ENCODE assay signal across 8 cellular contexts in genomic region chr3:47380601-47381316, GRCh38. TPM values are rescaled to one million over a fixed set of nuclear protein-coding genes. Genes with fewer than 3 reads are reported as not detected.
A peak's percentile ranks its signal among the peaks of the same experiment; 100 is the strongest.
DNase-seq lines count a peak whose midpoint lies in the region; ATAC-seq, FAIRE-seq and TF ChIP-seq lines count a peak whose summit lies in the region.

Gene PTPN23 (plus strand): TSS chr3:47381021. CDS start chr3:47381097, 76 bp downstream.

- H3K9me3 ChIP-seq in pancreas: no peaks in the 10 kb centered on the region
- H3K9me3 ChIP-seq in tibial artery: no peaks in the 10 kb centered on the region

- intact Hi-C loops in Right ventricle myocardium inferior (cut with DNase I) (no loop called here), pancreas (cut with DNase I) (no loop called here), tibial artery (cut with DNase I; ENCODE audit: low total_unique reads) (no loop called here)

- peak; percentile 99 for DNase-seq in GM12865 (ENCODE audit: low read depth)
- peak; percentile 84 for DNase-seq in NCI-H1417 treated with DMSO at 0.1 percent for 48 hours (lab: John Stamatoyannopoulos, UW)
- peak; percentile 98 for DNase-seq in SW480 (ENCODE audit: low spot score)
- DNase-seq in activated naive CD8-positive, alpha-beta T cell treated with anti-CD3 and anti-CD28 coated beads, Interleukin-2, amount 50 U/mL, for 24 hours: peak; percentile 99
- peak; percentile 99 for DNase-seq in Right ventricle myocardium inferior (ENCODE audit: missing footprints)
- DNase-seq in pancreas: peak; percentile 98 to 100 (median 99)
- DNase-seq in tibial artery: peak; percentile 98 to 100

- 0 to 1% methylated on average over 57 to 61 of the region's 61 CpGs for WGBS in pancreas, 2 donors

- peak within 1 kb of the TSS; percentile 100 for H3K27ac Mint-ChIP-seq in activated naive CD8-positive, alpha-beta T cell treated with anti-CD3 and anti-CD28 coated beads, Interleukin-2, amount 50 U/mL, for 24 hours

- H3K4me1 ChIP-seq in pancreas (peaks cover 16 to 29% (median 18%) of the 10 kb centered on the region in 3 donors), tibial artery (peaks cover 0 to 41% (median 28%) of the 10 kb centered on the region in 4 donors)

- no peaks in the 10 kb centered on the region for H3K9me3 Mint-ChIP-seq in activated naive CD8-positive, alpha-beta T cell treated with anti-CD3 and anti-CD28 coated beads, Interleukin-2, amount 50 U/mL, for 24 hours

- H3K27me3 ChIP-seq in pancreas: no peaks in the 10 kb centered on the region
- no peaks in the 10 kb centered on the region for H3K27me3 ChIP-seq in tibial artery

- H3K4me3 Mint-ChIP-seq in activated naive CD8-positive, alpha-beta T cell treated with anti-CD3 and anti-CD28 coated beads, Interleukin-2, amount 50 U/mL, for 24 hours: peak within 1 kb of the TSS; percentile 99

- H3K27ac ChIP-seq in pancreas (peak within 1 kb of the TSS; percentile 84 to 95 (median 92)), tibial artery (peak within 1 kb of the TSS; percentile 98 to 100)

- no peak for TF ChIP-seq CTCF in GM12865 (IDR thresholded peaks at IDR 0.05; ENCODE audit: insufficient read depth, low read depth, low read length, missing control alignments)
- TF ChIP-seq CTCF in pancreas (IDR thresholded peaks at IDR 0.05): no peak
- TF ChIP-seq CTCF in tibial artery (IDR thresholded peaks at IDR 0.05): peak in 1 of 2 experiments; percentile 10

- H3K27me3 Mint-ChIP-seq in activated naive CD8-positive, alpha-beta T cell treated with anti-CD3 and anti-CD28 coated beads, Interleukin-2, amount 50 U/mL, for 24 hours: peaks cover 2% of the 10 kb centered on the region

- H3K36me3 ChIP-seq in pancreas (no peaks in the 10 kb centered on the region), tibial artery (peaks cover 0 to 4% (median 0%) of the 10 kb centered on the region in 3 donors)

- peak; percentile 17 for FAIRE-seq in pancreas (lab: Jason Lieb, UNC)

- peaks cover 21% of the 10 kb centered on the region for H3K36me3 Mint-ChIP-seq in activated naive CD8-positive, alpha-beta T cell treated with anti-CD3 and anti-CD28 coated beads, Interleukin-2, amount 50 U/mL, for 24 hours (ENCODE audit: low read depth)

- peak within 1 kb of the TSS; percentile 71 for H3K4me3 ChIP-seq in GM12865 (ENCODE audit: low read depth, low read length)
- peak within 1 kb of the TSS; percentile 43 to 96 (median 74) for H3K4me3 ChIP-seq in pancreas
- peak within 1 kb of the TSS; percentile 94 to 100 for H3K4me3 ChIP-seq in tibial artery

- peaks cover 48% of the 10 kb centered on the region for H3K4me1 Mint-ChIP-seq in activated naive CD8-positive, alpha-beta T cell treated with anti-CD3 and anti-CD28 coated beads, Interleukin-2, amount 50 U/mL, for 24 hours

- ATAC-seq in HG02763 (IDR thresholded peaks at IDR 0.05; ENCODE audit: unreplicated experiment) (peak; percentile 82), Right ventricle myocardium inferior (peak; percentile 95), pancreas (peak; percentile 85 to 95 (median 89))
- ATAC-seq in activated naive CD8-positive, alpha-beta T cell treated with anti-CD3 and anti-CD28 coated beads, Interleukin-2, amount 50 U/mL, for 24 hours: peak; percentile 87

RNA-seq across cellular contexts. Expression of gene PTPN23, which starts in this region (rescaled TPM):
- 21.1 TPM for total RNA-seq in Right ventricle myocardium inferior
- total RNA-seq in pancreas: 10 to 100 TPM; 14.2 to 28.4 (median 20.9) TPM
- 10 to 100 TPM; 20.2 to 40.8 TPM for polyA plus RNA-seq in pancreas

Comparison
In these comparisons a context has a peak if more than half of its experiments do, and no peak if none do; other contexts are left out.
1. Peak in every context shown above with its lines: DNase-seq, ATAC-seq, H3K4me3 ChIP-seq and H3K27ac ChIP-seq.